In genomic region chr2:12705742-12706141, GRCh38 we compare ENCODE assay signal across 23 cellular contexts.
"Had no signal": no experiment of that assay in that cellular context is flagged by ENCODE, and none has a peak within 500 bp of the region (broad histone marks: within the 10 kb centered on the region; RNA-seq: fewer than 3 reads in every experiment).

No MANE protein-coding gene starts in this region.

- H3K9me3 Mint-ChIP-seq: nephron had no signal

- ATAC-seq: activated CD4-positive, CD25-positive, alpha-beta regulatory T cell treated with anti-CD3 and anti-CD28 coated beads, Interleukin-2, amount 50 U/mL, for 24 hours; activated T-cell treated with anti-CD3 and anti-CD28 coated beads, Interleukin-2, amount 50 U/mL, for 72 hours; foreskin keratinocyte had no signal

- H3K36me3 ChIP-seq: lower lobe of right lung, neutrophil, ovary, prostate gland, thoracic aorta, vagina had no signal

- H3K4me3 Mint-ChIP-seq: activated CD4-positive, alpha-beta memory T cell treated with anti-CD3 and anti-CD28 coated beads, Interleukin-2, amount 10 ng/mL, durations not matched to agents 7 days and 5 days; activated CD4-positive, alpha-beta T cell treated with anti-CD3 and anti-CD28 coated beads, Interleukin-2, amount 10 ng/mL, durations not matched to agents 24 days and 14 days; activated naive CD4-positive, alpha-beta T cell treated with anti-CD3 and anti-CD28 coated beads for 36 hours; activated naive CD8-positive, alpha-beta T cell treated with anti-CD3 and anti-CD28 coated beads, Interleukin-2, amount 10 ng/mL, durations not matched to agents 7 days and 5 days; activated T-cell treated with anti-CD3 and anti-CD28 coated beads, Interleukin-2, amount 50 U/mL, for 72 hours; dendritic cell treated with granulocyte-macrophage colony-stimulating factor and Interleukin-4, amounts not matched to agents 40 ng/mL and 50 ng/mL, for 4 days; nephron; type B pancreatic cell had no signal

- DNase-seq: activated CD4-positive, alpha-beta memory T cell treated with anti-CD3 and anti-CD28 coated beads, Interleukin-2, amount 10 ng/mL, durations not matched to agents 7 days and 5 days; activated CD4-positive, alpha-beta T cell treated with anti-CD3 and anti-CD28 coated beads, Interleukin-2, amount 10 ng/mL, durations not matched to agents 24 days and 14 days; activated effector memory CD4-positive, alpha-beta T cell treated with Interleukin-2 at 50 U/mL for 16 hours; activated naive CD4-positive, alpha-beta T cell treated with anti-CD3 and anti-CD28 coated beads for 36 hours; activated naive CD8-positive, alpha-beta T cell treated with anti-CD3 and anti-CD28 coated beads, Interleukin-2, amount 10 ng/mL, durations not matched to agents 7 days and 5 days; activated T-cell treated with anti-CD3 and anti-CD28 coated beads, Interleukin-2, amount 50 U/mL, for 72 hours; amygdala; effector CD4-positive, alpha-beta T cell; foreskin keratinocyte; kidney; lower lobe of right lung; ovary; stimulated activated CD4-positive, alpha-beta T cell treated with anti-CD3 and anti-CD28 coated beads, Interleukin-4, amount 100 ng/mL, for 1 hour; stimulated activated naive CD4-positive, alpha-beta T cell had no signal

- H3K9me3 ChIP-seq: lower lobe of right lung, neutrophil, ovary, prostate gland, thoracic aorta, vagina had no signal

- H3K27me3 Mint-ChIP-seq: activated CD4-positive, alpha-beta memory T cell treated with anti-CD3 and anti-CD28 coated beads, Interleukin-2, amount 10 ng/mL, durations not matched to agents 7 days and 5 days; activated naive CD8-positive, alpha-beta T cell treated with anti-CD3 and anti-CD28 coated beads, Interleukin-2, amount 10 ng/mL, durations not matched to agents 7 days and 5 days; type B pancreatic cell had no signal

- FAIRE-seq: bronchial epithelial cell had no signal

- H3K4me3 ChIP-seq: lower lobe of right lung, ovary, prostate gland, thoracic aorta, vagina had no signal

- H3K36me3 Mint-ChIP-seq: type B pancreatic cell had no signal

- H3K27ac ChIP-seq: foreskin keratinocyte, lower lobe of right lung, neutrophil, ovary, thoracic aorta had no signal

- H3K27ac Mint-ChIP-seq: activated CD4-positive, alpha-beta memory T cell treated with anti-CD3 and anti-CD28 coated beads, Interleukin-2, amount 10 ng/mL, durations not matched to agents 7 days and 5 days; activated CD4-positive, alpha-beta T cell treated with anti-CD3 and anti-CD28 coated beads, Interleukin-2, amount 10 ng/mL, durations not matched to agents 24 days and 14 days; activated naive CD4-positive, alpha-beta T cell treated with anti-CD3 and anti-CD28 coated beads for 36 hours; activated naive CD8-positive, alpha-beta T cell treated with anti-CD3 and anti-CD28 coated beads, Interleukin-2, amount 10 ng/mL, durations not matched to agents 7 days and 5 days; activated T-cell treated with anti-CD3 and anti-CD28 coated beads, Interleukin-2, amount 50 U/mL, for 72 hours; dendritic cell treated with granulocyte-macrophage colony-stimulating factor and Interleukin-4, amounts not matched to agents 40 ng/mL and 50 ng/mL, for 4 days; nephron; type B pancreatic cell had no signal

- H3K27me3 ChIP-seq: foreskin keratinocyte, ovary, vagina had no signal
